17 cellular contexts compared by ENCODE assay signal in the genomic region with DNA sequence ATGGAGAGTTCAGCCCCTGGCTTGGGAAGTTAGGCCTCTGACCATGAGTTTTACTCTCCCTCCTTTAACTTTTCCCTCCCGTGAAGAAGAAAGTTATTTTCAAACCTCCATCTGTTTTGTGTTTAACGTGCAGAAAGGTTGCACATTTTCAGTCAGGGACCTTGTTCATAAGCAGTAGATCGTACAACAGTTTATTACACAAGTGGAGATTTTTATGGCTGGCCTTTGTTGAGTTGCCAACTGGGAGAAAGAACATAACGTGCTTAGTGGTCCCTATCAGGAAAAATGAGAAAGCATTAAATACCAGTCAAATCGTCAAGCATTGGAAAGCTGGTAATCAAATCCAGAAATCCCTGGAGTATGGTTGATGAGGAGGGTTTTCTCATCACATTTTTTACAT.
"Had no signal": no experiment of that assay in that cellular context is flagged by ENCODE, and none has a peak within 500 bp of the region (broad histone marks: within the 10 kb centered on the region; RNA-seq: fewer than 3 reads in every experiment).

No MANE protein-coding gene starts in this region.

- H3K36me3 Mint-ChIP-seq: naive thymus-derived CD4-positive, alpha-beta T cell had no signal

- H3K4me1 Mint-ChIP-seq: naive thymus-derived CD4-positive, alpha-beta T cell had no signal

- H3K9me3 ChIP-seq: gastrocnemius medialis, neutrophil, psoas muscle, stomach, thyroid gland, upper lobe of right lung had no signal

- DNase-seq: central memory CD4-positive, alpha-beta T cell; effector memory CD4-positive, alpha-beta T cell; gastrocnemius medialis; left ventricle myocardium superior; mesendoderm; naive thymus-derived CD4-positive, alpha-beta T cell; psoas muscle; stimulated activated CD4-positive, alpha-beta T cell treated with anti-CD3 and anti-CD28 coated beads, Interleukin-2, amount 100 ng/mL, for 24 hours; stimulated activated naive CD4-positive, alpha-beta T cell; stomach; thyroid gland; upper lobe of right lung had no signal

- H3K27me3 ChIP-seq: gastrocnemius medialis, neutrophil, stomach, thyroid gland, upper lobe of right lung had no signal

- H3K36me3 ChIP-seq: gastrocnemius medialis, neutrophil, stomach, thyroid gland, upper lobe of right lung had no signal

- H3K4me1 ChIP-seq: gastrocnemius medialis, psoas muscle, thyroid gland, upper lobe of right lung had no signal

- H3K4me3 Mint-ChIP-seq: naive thymus-derived CD4-positive, alpha-beta T cell had no signal

- H3K27ac ChIP-seq: gastrocnemius medialis, neutrophil, psoas muscle, skin epidermis, thyroid gland, upper lobe of right lung had no signal

- H3K4me3 ChIP-seq: gastrocnemius medialis, lung, psoas muscle, skin epidermis, stomach, thyroid gland, upper lobe of right lung had no signal

- H3K27ac Mint-ChIP-seq: naive thymus-derived CD4-positive, alpha-beta T cell had no signal

- ATAC-seq: esophagus mucosa; gastrocnemius medialis; left ventricle myocardium superior; naive thymus-derived CD4-positive, alpha-beta T cell; psoas muscle; sciatic nerve; upper lobe of right lung had no signal
